23 cellular contexts compared by ENCODE assay signal in the genomic region with DNA sequence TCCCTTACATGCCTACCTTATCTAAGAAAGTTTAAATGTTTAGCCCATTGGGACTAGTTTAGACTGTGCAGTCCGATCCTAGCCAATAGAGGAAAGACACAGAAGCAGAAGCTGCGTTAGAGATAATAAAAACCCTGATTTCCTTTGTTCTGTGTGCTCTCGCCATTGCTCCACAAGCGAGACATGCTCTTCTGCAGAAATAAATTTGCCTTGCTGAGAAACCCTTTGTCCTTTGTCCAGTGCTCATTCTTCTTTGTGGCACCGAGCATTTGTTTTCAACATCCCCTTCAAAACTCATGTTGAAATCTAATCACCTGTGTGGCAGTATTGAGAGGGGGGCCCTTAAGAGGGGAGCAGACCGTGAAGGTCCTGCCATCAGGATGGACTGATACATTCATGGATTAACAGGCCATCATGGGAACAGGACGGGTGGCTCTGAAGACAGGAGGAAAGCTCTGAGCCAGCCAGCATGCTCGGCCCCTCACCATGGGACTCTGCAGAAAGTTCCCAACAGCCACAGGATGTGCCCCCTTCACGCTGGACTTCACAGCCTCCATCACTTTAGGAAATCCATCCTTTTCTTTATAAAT.
"Had no signal": no experiment of that assay in that cellular context is flagged by ENCODE, and none has a peak within 500 bp of the region (broad histone marks: within the 10 kb centered on the region; RNA-seq: fewer than 3 reads in every experiment).

No MANE protein-coding gene starts in this region.

- H3K4me1 ChIP-seq: body of pancreas, SJCRH30 had no signal

- H3K9ac ChIP-seq: SK-N-SH had no signal

- H3K36me3 ChIP-seq: SJCRH30 had no signal

- H3K27me3 ChIP-seq: body of pancreas had no signal

- H3K27ac Mint-ChIP-seq: activated CD8-positive, alpha-beta T cell treated with anti-CD3 and anti-CD28 coated beads for 36 hours; activated naive CD4-positive, alpha-beta T cell treated with anti-CD3 and anti-CD28 coated beads, Interleukin-2, amount 50 U/mL, for 24 hours; activated T-cell treated with anti-CD3 and anti-CD28 coated beads, Interleukin-2, amount 50 U/mL, for 72 hours; activated T-helper 2 cell treated with anti-CD3 and anti-CD28 coated beads, Interferon-gamma antibody, Interleukin-2, Interleukin-4, amounts not matched to agents 10 μg/mL and 5 μg/mL and 100 μg/mL, durations not matched to agents 14 hours and 24 hours and 36 hours had no signal

- H3K4me3 Mint-ChIP-seq: activated CD8-positive, alpha-beta T cell treated with anti-CD3 and anti-CD28 coated beads for 36 hours; activated naive CD4-positive, alpha-beta T cell treated with anti-CD3 and anti-CD28 coated beads, Interleukin-2, amount 50 U/mL, for 24 hours; activated T-cell treated with anti-CD3 and anti-CD28 coated beads, Interleukin-2, amount 50 U/mL, for 72 hours had no signal

- H3K27me3 Mint-ChIP-seq: activated CD8-positive, alpha-beta T cell treated with anti-CD3 and anti-CD28 coated beads for 36 hours; activated naive CD4-positive, alpha-beta T cell treated with anti-CD3 and anti-CD28 coated beads, Interleukin-2, amount 50 U/mL, for 24 hours had no signal

- H3K9me3 ChIP-seq: SK-N-SH had no signal

- H3K4me3 ChIP-seq: body of pancreas, SJCRH30 had no signal

- H3K4me1 Mint-ChIP-seq: activated naive CD4-positive, alpha-beta T cell treated with anti-CD3 and anti-CD28 coated beads, Interleukin-2, amount 50 U/mL, for 24 hours had no signal

- ATAC-seq: activated CD8-positive, alpha-beta T cell treated with anti-CD3 and anti-CD28 coated beads for 36 hours; activated T-cell treated with anti-CD3 and anti-CD28 coated beads, Interleukin-2, amount 50 U/mL, for 72 hours; body of pancreas had no signal

- FAIRE-seq: bronchial epithelial cell had no signal

- DNase-seq: activated CD4-positive, CD25-positive, alpha-beta regulatory T cell; activated CD8-positive, alpha-beta memory T cell treated with anti-CD3 and anti-CD28 coated beads, Interleukin-2, amount 50 U/mL, for 4 hours; activated CD8-positive, alpha-beta T cell treated with anti-CD3 and anti-CD28 coated beads for 36 hours; activated gamma-delta T cell treated with Interleukin-2 at 50 U/mL for 16 hours; activated T-cell treated with anti-CD3 and anti-CD28 coated beads, Interleukin-2, amount 50 U/mL, for 72 hours; aorta; body of pancreas; central memory CD4-positive, alpha-beta T cell; Kasumi-1; NCI-H146; NCI-H187 treated with DMSO at 0.1 percent for 48 hours; NCI-H2081 treated with DMSO at 0.1 percent for 48 hours; NCI-H345; NCI-H510A; NCI-H526 treated with DMSO at 0.1 percent for 48 hours; NCI-H82; SJCRH30; SK-N-SH; T-helper 1 cell had no signal

- H3K27ac ChIP-seq: body of pancreas, SJCRH30, VCaP had no signal

- H3K4me2 ChIP-seq: SK-N-SH had no signal
